In genomic region chr1:111201275-111202090, GRCh38 we compare ENCODE assay signal across 1 cellular context.
TF ChIP-seq lines count a peak whose summit lies in the region.

No MANE protein-coding gene starts in this region.

TF ChIP-seq in HCT116, 20 proteins besides CTCF, POLR2A, EP300 and RAD21:
- no peak for TF ChIP-seq ATF3 (IDR thresholded peaks at IDR 0.05)
- TF ChIP-seq SRF (IDR thresholded peaks at IDR 0.05; ENCODE audit: low read depth) = no peak
- no peak for TF ChIP-seq MAX (IDR thresholded peaks at IDR 0.05)
- TF ChIP-seq SP1 (IDR thresholded peaks at IDR 0.05; ENCODE audit: low read depth) = no peak
- no peak for TF ChIP-seq ZNF274 (IDR thresholded peaks at IDR 0.05; ENCODE audit: low read depth, low read length)
- no peak for TF ChIP-seq CBX3 (IDR thresholded peaks at IDR 0.05; ENCODE audit: low read depth)
- no peak for TF ChIP-seq YY1 (IDR thresholded peaks at IDR 0.05; ENCODE audit: extremely low read depth, insufficient replicate concordance, low read depth, low read length)
- TF ChIP-seq ELF1 (IDR thresholded peaks at IDR 0.05; ENCODE audit: borderline replicate concordance, low read depth) = no peak
- no peak for TF ChIP-seq EGR1 (IDR thresholded peaks at IDR 0.05; ENCODE audit: low read depth)
- no peak for TF ChIP-seq ZFX (IDR thresholded peaks at IDR 0.05)
- no peak for TF ChIP-seq ZBTB33 (IDR thresholded peaks at IDR 0.05; ENCODE audit: extremely low read depth, insufficient replicate concordance, low read length)
- TF ChIP-seq CEBPB (IDR thresholded peaks at IDR 0.05; ENCODE audit: low read depth) = no peak
- TF ChIP-seq EZH2phosphoT487 (IDR thresholded peaks at IDR 0.05; ENCODE audit: borderline replicate concordance) = no peak
- no peak for TF ChIP-seq JUND (IDR thresholded peaks at IDR 0.05)
- TF ChIP-seq TCF7L2 (IDR thresholded peaks at IDR 0.05; ENCODE audit: borderline replicate concordance, extremely low read depth, insufficient read depth, insufficient read length) = no peak
- TF ChIP-seq POLR2AphosphoS5 (IDR thresholded peaks at IDR 0.05; ENCODE audit: low read depth, low read length) = no peak
- TF ChIP-seq SIN3A (IDR thresholded peaks at IDR 0.05; ENCODE audit: low read depth) = no peak
- no peak for TF ChIP-seq EZH2 (IDR thresholded peaks at IDR 0.05)
- TF ChIP-seq FOSL1 (IDR thresholded peaks at IDR 0.05; ENCODE audit: low read depth) = no peak
- no peak for TF ChIP-seq REST (IDR thresholded peaks at IDR 0.05; ENCODE audit: low read depth)
